In genomic region chr5:96662725-96663513, GRCh38 we compare ENCODE assay signal across 8 cellular contexts. TPM values are rescaled to one million over a fixed set of nuclear protein-coding genes. Genes with fewer than 3 reads are reported as not detected.
A peak's percentile ranks its signal among the peaks of the same experiment; 100 is the strongest.
DNase-seq lines count a peak whose midpoint lies in the region; ATAC-seq and TF ChIP-seq lines count a peak whose summit lies in the region.

No MANE protein-coding gene starts in this region.

- H3K79me2 ChIP-seq in GM23338 (replicated peaks; ENCODE audit: insufficient read depth) (no peaks in the 10 kb centered on the region; the same call in 1 of the 2 replicates), osteoblast (ENCODE audit: insufficient read depth, low read length) (peaks cover 53% of the 10 kb centered on the region)

- peaks cover 4% of the 10 kb centered on the region; the same call in 1 of the 2 replicates for H3F3A ChIP-seq in GM23338 (replicated peaks; ENCODE audit: low read depth)

- H3K27ac ChIP-seq in GM23338 (ENCODE audit: low read depth) (no peak overlapping the region), SJCRH30 (no peak overlapping the region; the same call in 1 of the 2 replicates), osteoblast (ENCODE audit: low read depth, low read length) (peak overlapping the region; percentile 79), thoracic aorta (peak overlapping the region; percentile 99)

- peak; percentile 86 for ATAC-seq in GM23338
- peak; percentile 91 for ATAC-seq in thoracic aorta (ENCODE audit: insufficient number of reproducible peaks, low FRiP score, low read depth)

- peak; percentile 91 for DNase-seq in ELR (ENCODE audit: low read depth)
- DNase-seq in GM23338 (ENCODE audit: low spot score), result peak; percentile 84
- peak; percentile 89 for DNase-seq in LHCN-M2 (ENCODE audit: low read depth)
- peak; percentile 76 to 80 for DNase-seq in SJCRH30
- DNase-seq in globus pallidus (ENCODE audit: low spot score), result peak; percentile 90
- peak; percentile 99 for DNase-seq in osteoblast (ENCODE audit: insufficient read length, low spot score, missing footprints)
- peak; percentile 65 for DNase-seq in thoracic aorta (ENCODE audit: low spot score)

- no peaks in the 10 kb centered on the region for H3K36me3 Mint-ChIP-seq in GM23338 (ENCODE audit: low read depth)
- H3K36me3 Mint-ChIP-seq in activated naive CD4-positive, alpha-beta T cell treated with anti-CD3 and anti-CD28 coated beads, Interleukin-2, amount 50 U/mL, for 24 hours, result no peaks in the 10 kb centered on the region

- H3K9me3 ChIP-seq in SJCRH30 (replicated peaks), result no peaks in the 10 kb centered on the region
- H3K9me3 ChIP-seq in osteoblast (ENCODE audit: low read depth, low read length), result no peaks in the 10 kb centered on the region
- no peaks in the 10 kb centered on the region for H3K9me3 ChIP-seq in thoracic aorta

- H4K20me1 ChIP-seq in GM23338 (replicated peaks; ENCODE audit: insufficient read depth) (peaks cover 21% of the 10 kb centered on the region), osteoblast (ENCODE audit: insufficient read depth, low read length) (peaks cover 39% of the 10 kb centered on the region)

- no peak for TF ChIP-seq CTCF in GM23338 (conservative IDR thresholded peaks at IDR 0.05; ENCODE audit: low read depth in 2 of 2)
- TF ChIP-seq CTCF in osteoblast (IDR thresholded peaks at IDR 0.05; ENCODE audit: extremely low read depth, low read depth, low read length), result no peak
- TF ChIP-seq CTCF in thoracic aorta (IDR thresholded peaks at IDR 0.05), result no peak

- H2AFZ ChIP-seq in GM23338 (peak overlapping the region; percentile 95), osteoblast (ENCODE audit: low read length) (peak overlapping the region; percentile 88)

- H3K4me3 Mint-ChIP-seq in GM23338, result peak overlapping the region; percentile 98
- peak overlapping the region; percentile 96 for H3K4me3 Mint-ChIP-seq in activated naive CD4-positive, alpha-beta T cell treated with anti-CD3 and anti-CD28 coated beads, Interleukin-2, amount 50 U/mL, for 24 hours

- H3K9me3 Mint-ChIP-seq in GM23338, result no peaks in the 10 kb centered on the region
- H3K9me3 Mint-ChIP-seq in activated naive CD4-positive, alpha-beta T cell treated with anti-CD3 and anti-CD28 coated beads, Interleukin-2, amount 50 U/mL, for 24 hours, result no peaks in the 10 kb centered on the region

- H3K4me1 ChIP-seq in GM23338 (ENCODE audit: insufficient read depth), result peaks cover 8% of the 10 kb centered on the region
- H3K4me1 ChIP-seq in SJCRH30, result peaks cover 15% of the 10 kb centered on the region; the same call in 1 of the 2 replicates
- peaks cover 11% of the 10 kb centered on the region for H3K4me1 ChIP-seq in osteoblast (ENCODE audit: insufficient read depth, low read length)
- H3K4me1 ChIP-seq in thoracic aorta (ENCODE audit: control insufficient read depth in 1 of 2, low read depth in 2 of 2), result peaks cover 14 to 40% of the 10 kb centered on the region in 2 donors

- no peaks in the 10 kb centered on the region for H3K9me2 ChIP-seq in GM23338 (ENCODE audit: insufficient read depth)

- H3K4me2 ChIP-seq in GM23338 (peak overlapping the region; percentile 98), osteoblast (ENCODE audit: insufficient read depth, low read length) (peak overlapping the region; percentile 98)

- H3K36me3 ChIP-seq in GM23338 (ENCODE audit: insufficient read depth) (no peaks in the 10 kb centered on the region), SJCRH30 (no peaks in the 10 kb centered on the region), osteoblast (ENCODE audit: insufficient read depth, low read length) (no peaks in the 10 kb centered on the region), thoracic aorta (no peaks in the 10 kb centered on the region)

- peaks cover 21% of the 10 kb centered on the region for H3K27me3 Mint-ChIP-seq in GM23338 (ENCODE audit: insufficient read depth, low read depth, poor library complexity)
- H3K27me3 Mint-ChIP-seq in activated naive CD4-positive, alpha-beta T cell treated with anti-CD3 and anti-CD28 coated beads, Interleukin-2, amount 50 U/mL, for 24 hours, result no peaks in the 10 kb centered on the region

- H3K27me3 ChIP-seq in GM23338 (ENCODE audit: insufficient read depth), result peaks cover 50% of the 10 kb centered on the region
- H3K27me3 ChIP-seq in SJCRH30, result no peaks in the 10 kb centered on the region
- H3K27me3 ChIP-seq in osteoblast (ENCODE audit: insufficient read depth, low read length), result no peaks in the 10 kb centered on the region
- no peaks in the 10 kb centered on the region for H3K27me3 ChIP-seq in thoracic aorta (replicated peaks; ENCODE audit: insufficient read depth)

- peak overlapping the region; percentile 85 for H3K27ac Mint-ChIP-seq in GM23338
- peak overlapping the region; percentile 96 for H3K27ac Mint-ChIP-seq in activated naive CD4-positive, alpha-beta T cell treated with anti-CD3 and anti-CD28 coated beads, Interleukin-2, amount 50 U/mL, for 24 hours

- H3K4me3 ChIP-seq in GM23338 (peak overlapping the region; percentile 86), SJCRH30 (peak overlapping the region; percentile 85), osteoblast (ENCODE audit: insufficient read depth, low read length) (peak overlapping the region; percentile 98), thoracic aorta (peak overlapping the region; percentile 97)

- H3K4me1 Mint-ChIP-seq in GM23338, result peaks cover 15% of the 10 kb centered on the region
- peaks cover 53% of the 10 kb centered on the region for H3K4me1 Mint-ChIP-seq in activated naive CD4-positive, alpha-beta T cell treated with anti-CD3 and anti-CD28 coated beads, Interleukin-2, amount 50 U/mL, for 24 hours

TF ChIP-seq in GM23338, 12 proteins besides CTCF, POLR2A, EP300 and RAD21:
- TF ChIP-seq JUNB (IDR thresholded peaks at IDR 0.05; ENCODE audit: unreplicated experiment), result no peak
- TF ChIP-seq EZH2 (IDR thresholded peaks at IDR 0.05; ENCODE audit: low read depth, unreplicated experiment), result no peak
- TF ChIP-seq POLR2AphosphoS5 (IDR thresholded peaks at IDR 0.05; ENCODE audit: low read depth), result peak; percentile 46; the same call in 1 of the 2 replicates
- no peak for TF ChIP-seq ZNF331 (CRISPR knock-in tag; IDR thresholded peaks at IDR 0.05; ENCODE audit: low read depth)
- no peak for TF ChIP-seq ZNF462 (CRISPR knock-in tag; IDR thresholded peaks at IDR 0.05)
- no peak for TF ChIP-seq STAT1 (IDR thresholded peaks at IDR 0.05; ENCODE audit: unreplicated experiment)

RNA-seq across cellular contexts. Expression of gene CAST, which starts 0.7 kb away (rescaled TPM):
- 26.4 and 37.9 TPM in 2 replicates for total RNA-seq in GM23338 (2014; rRNA removed; shearing (Covaris generic))
- 53.0 and 57.7 TPM in 2 replicates for polyA plus RNA-seq in GM23338 (2016; fragmentation: Nextera tagmentation; extraction: Ambion mirVana)
- total RNA-seq in LHCN-M2 (2014; rRNA removed) (150 and 191 TPM in 2 replicates), osteoblast (278 and 281 TPM in 2 replicates), thoracic aorta (100 to 1,000 TPM; 175 to 347 TPM)
- polyA plus RNA-seq in LHCN-M2 (2012), result 102 TPM
- 56.6 and 61.0 TPM in 2 replicates for total RNA-seq in SJCRH30 (2014; rRNA removed; shearing (Covaris generic))

Comparison
In these comparisons a context has a peak if more than half of its experiments do, and no peak if none do; other contexts are left out.
1. H3K27ac ChIP-seq: peak in osteoblast (single experiment) and thoracic aorta (2 of 2); none in GM23338 (single experiment) and SJCRH30 (single experiment).
2. Peak in every context shown above with its lines, with median percentiles within 50 percentile points of each other: DNase-seq and H3K4me3 ChIP-seq.